ENCODE assay signal across 9 cellular contexts in genomic region chr1:77514871-77515776, GRCh38.
DNase-seq lines count a peak whose midpoint lies in the region; ATAC-seq, FAIRE-seq and TF ChIP-seq lines count a peak whose summit lies in the region.
"Had no signal": no experiment of that assay in that cellular context is flagged by ENCODE, and none has a peak within 500 bp of the region (broad histone marks: within the 10 kb centered on the region; RNA-seq: fewer than 3 reads in every experiment).

No MANE protein-coding gene starts in this region.

- H3K27ac ChIP-seq in ovary = no peak overlapping the region

- H3K4me1 ChIP-seq in NT2/D1 (ENCODE audit: insufficient read depth, insufficient read length) (no peaks in the 10 kb centered on the region), ovary (ENCODE audit: insufficient read depth) (peaks cover 6% of the 10 kb centered on the region)

- TF ChIP-seq EP300 in ovary (IDR thresholded peaks at IDR 0.05) = no peak

- peak; percentile 63 for ATAC-seq in GM18511 (IDR thresholded peaks at IDR 0.05; ENCODE audit: unreplicated experiment)

- H3K4me3 ChIP-seq in NT2/D1 (ENCODE audit: insufficient read length, low read depth) (no peak overlapping the region), foreskin fibroblast (ENCODE audit: low read depth in 1 of 2, low read length in 2 of 2) (no peak overlapping the region), ovary (no peak overlapping the region)

- TF ChIP-seq CTCF in foreskin fibroblast (IDR thresholded peaks at IDR 0.05; ENCODE audit: low read depth, low read length) (no peak), ovary (IDR thresholded peaks at IDR 0.05) (no peak)

- H3K36me3 ChIP-seq in NT2/D1 (ENCODE audit: insufficient read depth, insufficient read length, low read length) (no peaks in the 10 kb centered on the region), ovary (no peaks in the 10 kb centered on the region)

- H3K27me3 Mint-ChIP-seq in activated naive CD8-positive, alpha-beta T cell treated with anti-CD3 and anti-CD28 coated beads for 36 hours = no peaks in the 10 kb centered on the region

- FAIRE-seq in frontal cortex (lab: Jason Lieb, UNC) = no peak

- peak; percentile 82 for DNase-seq in NT2/D1 (ENCODE audit: low read depth, low spot score)
- peak; percentile 78 to 83 for DNase-seq in foreskin fibroblast
- peak in 3 of 5 donors; percentile 27 to 49 (median 44) for DNase-seq in ovary
- DNase-seq in activated naive CD8-positive, alpha-beta T cell treated with anti-CD3 and anti-CD28 coated beads for 36 hours = no peak
- no peak for DNase-seq in NCI-H1417 treated with DMSO at 0.1 percent for 48 hours (lab: John Stamatoyannopoulos, UW)
- DNase-seq in frontal cortex (ENCODE audit: low spot score in 2 of 2) = no peak
- no peak for DNase-seq in NCI-H1092 treated with DMSO at 0.1 percent for 48 hours (lab: John Stamatoyannopoulos, UW)
- DNase-seq: naive B cell had no signal

- H3K27ac Mint-ChIP-seq in activated naive CD8-positive, alpha-beta T cell treated with anti-CD3 and anti-CD28 coated beads for 36 hours = no peak overlapping the region
- H3K27ac Mint-ChIP-seq: naive B cell had no signal

- intact Hi-C loops in ovary (cut with DNase I) = no loop called here

- H3K9me3 Mint-ChIP-seq in activated naive CD8-positive, alpha-beta T cell treated with anti-CD3 and anti-CD28 coated beads for 36 hours = peaks cover 9% of the 10 kb centered on the region

- H3K4me3 Mint-ChIP-seq in activated naive CD8-positive, alpha-beta T cell treated with anti-CD3 and anti-CD28 coated beads for 36 hours = no peak overlapping the region

- 6 to 16% (median 14%) methylated on average over 10 of the region's 10 CpGs for WGBS in ovary, 3 donors

- no peak for TF ChIP-seq POLR2A in ovary (IDR thresholded peaks at IDR 0.05)

- peaks cover 19% of the 10 kb centered on the region for H3K36me3 Mint-ChIP-seq in activated naive CD8-positive, alpha-beta T cell treated with anti-CD3 and anti-CD28 coated beads for 36 hours

- H3K27me3 ChIP-seq in NT2/D1 (ENCODE audit: insufficient read depth, insufficient read length) (no peaks in the 10 kb centered on the region), ovary (no peaks in the 10 kb centered on the region)

- H3K4me1 Mint-ChIP-seq in activated naive CD8-positive, alpha-beta T cell treated with anti-CD3 and anti-CD28 coated beads for 36 hours = no peaks in the 10 kb centered on the region
- H3K4me1 Mint-ChIP-seq: naive B cell had no signal

- H3K9me3 ChIP-seq in NT2/D1 (ENCODE audit: insufficient read depth, low read length) (no peaks in the 10 kb centered on the region), ovary (no peaks in the 10 kb centered on the region)

- peak overlapping the region; percentile 4 for H3K9ac ChIP-seq in NT2/D1 (ENCODE audit: insufficient read length, low read depth)

Comparison
In these comparisons a context has a peak if more than half of its experiments do, and no peak if none do; other contexts are left out.
1. DNase-seq: peak in NT2/D1 (single experiment), foreskin fibroblast (2 of 2) and ovary (3 of 5); none in activated naive CD8-positive, alpha-beta T cell treated with anti-CD3 and anti-CD28 coated beads for 36 hours (single experiment), NCI-H1417 treated with DMSO at 0.1 percent for 48 hours (single experiment), frontal cortex (0 of 2) and NCI-H1092 treated with DMSO at 0.1 percent for 48 hours (single experiment).